9 cellular contexts compared by ENCODE assay signal in the genomic region with DNA sequence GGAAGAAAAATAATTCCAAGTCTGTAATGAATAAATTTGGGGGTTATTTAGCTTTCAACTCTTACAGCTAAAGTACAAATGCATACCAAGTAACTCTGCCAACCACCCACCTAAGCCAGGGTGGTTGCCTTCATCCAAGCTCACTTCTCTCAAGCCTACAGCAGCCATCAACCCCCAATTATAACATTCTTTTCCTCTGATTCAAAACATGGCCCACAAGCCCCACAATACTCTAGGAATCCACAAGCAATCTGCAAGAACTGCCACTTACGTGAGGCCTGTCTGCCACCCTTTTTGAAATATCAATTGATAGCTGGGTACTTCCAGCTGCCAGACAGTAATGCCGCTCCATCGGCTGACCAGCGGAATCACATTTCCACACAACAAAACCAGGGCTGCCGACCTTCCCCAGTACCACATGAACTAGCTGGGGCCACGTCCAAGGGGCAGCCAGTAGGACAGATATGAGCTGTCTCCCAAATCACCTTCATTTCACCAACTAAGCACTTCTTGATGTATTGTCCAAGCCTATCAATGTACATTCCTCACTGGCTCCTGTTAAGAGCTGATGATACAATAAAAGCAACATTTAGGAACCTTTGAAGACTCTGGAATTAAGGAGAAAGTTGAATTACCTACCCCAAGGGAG. TPM values are rescaled to one million over a fixed set of nuclear protein-coding genes. Genes with fewer than 3 reads are reported as not detected.
DNase-seq lines count a peak whose midpoint lies in the region; ATAC-seq and TF ChIP-seq lines count a peak whose summit lies in the region.
"Had no signal": no experiment of that assay in that cellular context is flagged by ENCODE, and none has a peak within 500 bp of the region (broad histone marks: within the 10 kb centered on the region; RNA-seq: fewer than 3 reads in every experiment).

No MANE protein-coding gene starts in this region.

- H3K4me1 ChIP-seq in BLaER1 (peaks cover 54% of the 10 kb centered on the region), HUES64 (ENCODE audit: insufficient read depth, low read length) (peaks cover 39% of the 10 kb centered on the region), muscle layer of colon (ENCODE audit: insufficient read depth, low read length) (peaks cover 46% of the 10 kb centered on the region)

- CTCF ChIA-PET in HEK293T (lab: Yijun Ruan, JAX), result interaction anchor here (0.7 to 1.0 kb wide), 3 partner anchors 9 to 50 kb away, joined by 3 to 4 read pairs (median 3); no protein-coding TSS in a partner anchor

- H3K4me2 ChIP-seq in BLaER1, result peak overlapping the region; percentile 91

- ATAC-seq in GM21619 (IDR thresholded peaks at IDR 0.05; ENCODE audit: unreplicated experiment), result no peak

- H3K27me3 ChIP-seq in BLaER1, result no peaks in the 10 kb centered on the region
- H3K27me3 ChIP-seq in HUES64 (ENCODE audit: insufficient read depth, low read length), result peaks cover 25% of the 10 kb centered on the region
- no peaks in the 10 kb centered on the region for H3K27me3 ChIP-seq in muscle layer of colon (ENCODE audit: control insufficient read depth in 1 of 2, insufficient read depth in 2 of 2, low read length in 2 of 2)

- POLR2A ChIA-PET in HEK293T (lab: Yijun Ruan, JAX), result interaction anchor here (0.6 to 1.6 kb wide), 7 partner anchors 9 to 458 kb away, joined by 3 to 5 read pairs (median 3); partner anchors contain the start of gene TMEM63A

- H3K9me3 ChIP-seq in BLaER1 (no peaks in the 10 kb centered on the region), HUES64 (ENCODE audit: insufficient read depth, low read depth, low read length) (no peaks in the 10 kb centered on the region), muscle layer of colon (ENCODE audit: low read length) (no peaks in the 10 kb centered on the region)

- H3K27ac ChIP-seq in BLaER1, result peak overlapping the region; percentile 20; the same call in 1 of the 2 replicates
- no peak overlapping the region for H3K27ac ChIP-seq in HUES64 (ENCODE audit: low read depth, low read length)
- H3K27ac ChIP-seq in muscle layer of colon (ENCODE audit: low read depth, low read length), result no peak overlapping the region

- no peak overlapping the region; the same call in 1 of the 2 replicates for H3K4me3 ChIP-seq in BLaER1
- 0 out of 2 replicates have a peak overlapping the region, but pooled peaks have one; percentile 1 for H3K4me3 ChIP-seq in HUES64 (ENCODE audit: low read length)
- H3K4me3 ChIP-seq in muscle layer of colon (ENCODE audit: low read depth in 1 of 2, low read length in 2 of 2), result peak overlapping the region in 1 of 2 donors; percentile 84

- H3K36me3 ChIP-seq in BLaER1, result peaks cover 43% of the 10 kb centered on the region
- peaks cover 27% of the 10 kb centered on the region for H3K36me3 ChIP-seq in HUES64 (ENCODE audit: insufficient read depth, low read length)
- H3K36me3 ChIP-seq in muscle layer of colon (ENCODE audit: insufficient read depth, low read length), result peaks cover 5% of the 10 kb centered on the region

- peaks cover 78% of the 10 kb centered on the region for H4K20me1 ChIP-seq in BLaER1

- DNase-seq in amniotic epithelial cell (ENCODE audit: low read depth) (peak; percentile 43), HEK293T (ENCODE audit: extremely low spot score) (no peak), OCI-M1 (lab: John Stamatoyannopoulos, UW) (no peak), DMS 273 (lab: John Stamatoyannopoulos, UW; ENCODE audit: unreplicated experiment) (no peak)
- DNase-seq: nucleus accumbens had no signal

- peak overlapping the region; percentile 8; the same call in 1 of the 2 replicates for H3K9ac ChIP-seq in BLaER1
- 0 out of 2 replicates have a peak overlapping the region, but pooled peaks have one; percentile 0 for H3K9ac ChIP-seq in HUES64 (ENCODE audit: low read depth, low read length)
- peak overlapping the region; percentile 38 for H3K9ac ChIP-seq in muscle layer of colon (ENCODE audit: low read length)

- 56% methylated on average over 6 of the region's 6 CpGs for WGBS in HUES64

TF ChIP-seq in HEK293T, 16 proteins besides CTCF, POLR2A, EP300 and RAD21:
- no peak for TF ChIP-seq NFRKB (IDR thresholded peaks at IDR 0.05)

RNA-seq across cellular contexts. Expression of gene LBR, which starts 3.2 kb away (rescaled TPM):
- polyA plus RNA-seq in HUES64 (2013, experiment 1 of 2), result 59.4 TPM
- polyA plus RNA-seq in HUES64 (2013, experiment 2 of 2), result 62.7 TPM
